In the genomic region with DNA sequence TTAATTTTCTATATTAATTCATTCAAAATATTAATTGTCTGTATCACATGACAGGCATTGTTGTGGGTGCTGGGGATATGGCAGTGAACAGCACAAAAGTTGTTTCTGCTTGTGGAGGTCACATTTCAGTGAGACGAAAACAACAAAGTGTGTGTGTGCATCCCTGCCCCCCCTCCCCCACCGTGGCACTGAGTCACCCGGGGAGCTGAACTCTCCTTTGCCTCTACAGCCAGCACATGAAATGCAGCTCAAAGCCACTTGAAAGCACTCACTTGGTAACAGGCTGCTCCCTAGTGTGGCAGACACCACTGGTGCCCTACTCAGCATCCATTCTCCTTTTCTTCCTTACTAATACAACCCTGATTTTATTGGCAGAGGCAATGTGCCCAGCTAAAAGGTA, we compare ENCODE assay signal across 10 cellular contexts. TPM values are rescaled to one million over a fixed set of nuclear protein-coding genes. Genes with fewer than 3 reads are reported as not detected.
DNase-seq lines count a peak whose midpoint lies in the region; ATAC-seq and TF ChIP-seq lines count a peak whose summit lies in the region.
"Had no signal": no experiment of that assay in that cellular context is flagged by ENCODE, and none has a peak within 500 bp of the region (broad histone marks: within the 10 kb centered on the region; RNA-seq: fewer than 3 reads in every experiment).

No MANE protein-coding gene starts in this region.

- H3K27ac Mint-ChIP-seq in natural killer cell: no peak overlapping the region

- no peaks in the 10 kb centered on the region for H3K9me3 Mint-ChIP-seq in natural killer cell
- H3K9me3 Mint-ChIP-seq: central memory CD8-positive, alpha-beta T cell had no signal

- 22 to 54% (median 22%) methylated on average over 1 to 3 of the region's 3 CpGs for WGBS in adrenal gland, 4 donors

- intact Hi-C loops in adrenal gland (cut with DNase I) (no loop called here), natural killer cell (cut with micrococcal nuclease) (no loop called here)

- no peak for TF ChIP-seq POLR2A in adrenal gland (IDR thresholded peaks at IDR 0.05)

- CTCF ChIA-PET in RWPE1 (lab: Yijun Ruan, JAX): no interaction called here

- peaks cover 0 to 3% of the 10 kb centered on the region in 2 donors for H3K4me1 ChIP-seq in adrenal gland (replicated peaks in 1 of 2)

- H3K4me1 Mint-ChIP-seq in natural killer cell: no peaks in the 10 kb centered on the region
- H3K4me1 Mint-ChIP-seq: central memory CD8-positive, alpha-beta T cell had no signal

- H3K36me3 ChIP-seq in adrenal gland (replicated peaks in 1 of 2): no peaks in the 10 kb centered on the region

- H3K4me3 ChIP-seq in adrenal gland: no peak overlapping the region

- POLR2A ChIA-PET in RWPE1 (lab: Yijun Ruan, JAX; ENCODE audit: low non-redundant PET): no interaction called here

- no peak for ATAC-seq in GM21723 (IDR thresholded peaks at IDR 0.05; ENCODE audit: unreplicated experiment)
- ATAC-seq in HG03135 (IDR thresholded peaks at IDR 0.05; ENCODE audit: unreplicated experiment): no peak
- no peak for ATAC-seq in natural killer cell

- TF ChIP-seq CTCF in RWPE1 (conservative IDR thresholded peaks at IDR 0.05; ENCODE audit: low read depth) (no peak), adrenal gland (IDR thresholded peaks at IDR 0.05) (no peak), natural killer cell (IDR thresholded peaks at IDR 0.05) (no peak)

- H3K9me3 ChIP-seq in adrenal gland (replicated peaks in 1 of 3): no peaks in the 10 kb centered on the region

- peak; percentile 6 for DNase-seq in GM04504 (ENCODE audit: low read depth)
- peak; percentile 36 for DNase-seq in RWPE1 (ENCODE audit: low spot score)
- peak; percentile 60 to 79 (median 75) for DNase-seq in adrenal gland
- DNase-seq in stimulated activated CD4-positive, alpha-beta T cell treated with anti-CD3 and anti-CD28 coated beads, Interleukin-2, amount 100 ng/mL, for 48 hours: peak; percentile 40 to 46
- no peak for DNase-seq in NCI-H2029 treated with DMSO at 0.1 percent for 48 hours (lab: John Stamatoyannopoulos, UW)
- DNase-seq in natural killer cell: no peak
- DNase-seq: Karpas-422 had no signal

- peaks cover 10 to 14% of the 10 kb centered on the region in 2 donors for H3K27me3 Mint-ChIP-seq in natural killer cell (ENCODE audit: low read depth in 2 of 2)

- H3K36me3 Mint-ChIP-seq in natural killer cell: no peaks in the 10 kb centered on the region

- no peak overlapping the region for H3K4me3 Mint-ChIP-seq in natural killer cell
- H3K4me3 Mint-ChIP-seq: central memory CD8-positive, alpha-beta T cell had no signal

- no peaks in the 10 kb centered on the region for H3K27me3 ChIP-seq in adrenal gland

- H3K27ac ChIP-seq in RWPE1: no peak overlapping the region
- H3K27ac ChIP-seq in adrenal gland: no peak overlapping the region

RNA-seq across cellular contexts. Expression of a gene that starts 16.9 kb away (rescaled TPM):
- total RNA-seq in adrenal gland: 10 to 100 TPM; 12.9 to 47.2 (median 29.1) TPM
- polyA plus RNA-seq in adrenal gland: 10 to 100 TPM; 10.2 to 22.0 (median 19.7) TPM
- 1 to 10 TPM in 1 of 3 donors, under 1 TPM in 2; 0.09 to 2.7 (median 0.54) TPM for total RNA-seq in natural killer cell

RNA-seq across cellular contexts. Expression of a gene that starts 21.9 kb away (rescaled TPM):
- total RNA-seq in adrenal gland (10 to 100 TPM; 17.4 to 46.2 (median 26.9) TPM), natural killer cell (under 1 TPM; 0.21 to 0.84 (median 0.50) TPM)
- polyA plus RNA-seq in adrenal gland: 10 to 100 TPM; 12.1 to 18.4 (median 15.5) TPM

RNA-seq across cellular contexts. Expression of a gene that starts 40.6 kb away (rescaled TPM):
- total RNA-seq in adrenal gland (100 to 1,000 TPM; 107 to 330 (median 153) TPM), natural killer cell (10 to 100 TPM; 69.7 to 90.0 (median 76.9) TPM)
- polyA plus RNA-seq in adrenal gland: 100 to 1,000 TPM in 2 of 3 donors, 10 to 100 TPM in 1; 85.5 to 244 (median 190) TPM

RNA-seq across cellular contexts. Expression of a gene that starts 44.9 kb away (rescaled TPM):
- total RNA-seq in adrenal gland: 10 to 100 TPM; 19.4 to 36.4 (median 24.7) TPM
- 10 to 100 TPM; 17.4 to 35.2 (median 31.8) TPM for polyA plus RNA-seq in adrenal gland
- total RNA-seq in natural killer cell: 10 to 100 TPM; 21.3 to 32.3 (median 27.0) TPM

Comparison
In these comparisons a context has a peak if more than half of its experiments do, and no peak if none do; other contexts are left out.
1. DNase-seq: peak in GM04504 (single experiment), RWPE1 (single experiment), adrenal gland (7 of 7) and stimulated activated CD4-positive, alpha-beta T cell treated with anti-CD3 and anti-CD28 coated beads, Interleukin-2, amount 100 ng/mL, for 48 hours (2 of 2); none in NCI-H2029 treated with DMSO at 0.1 percent for 48 hours (single experiment) and natural killer cell (single experiment).
2. RNA of a gene that starts 21.9 kb away (total RNA-seq): 17.4 to 46.2 TPM in adrenal gland; 0.21 to 0.84 TPM in natural killer cell; every median in the first group is over 4 times any median in the second.